24 cellular contexts compared by ENCODE assay signal in genomic region chr4:103664676-103665075, GRCh38. TPM values are rescaled to one million over a fixed set of nuclear protein-coding genes. Genes with fewer than 3 reads are reported as not detected.
DNase-seq lines count a peak whose midpoint lies in the region.
"Had no signal": no experiment of that assay in that cellular context is flagged by ENCODE, and none has a peak within 500 bp of the region (broad histone marks: within the 10 kb centered on the region; RNA-seq: fewer than 3 reads in every experiment).

No MANE protein-coding gene starts in this region.

- H3K27me3 ChIP-seq in SJCRH30, result no peaks in the 10 kb centered on the region
- H3K27me3 ChIP-seq: BE2C, BLaER1 had no signal

- no peaks in the 10 kb centered on the region for H3K36me3 ChIP-seq in SJCRH30
- H3K36me3 ChIP-seq: BE2C, BLaER1 had no signal

- H3K4me3 ChIP-seq in SJCRH30, result no peak overlapping the region
- H3K4me3 ChIP-seq: BLaER1, GM12878 had no signal

- DNase-seq in NCI-H82 (lab: John Stamatoyannopoulos, UW) (peak; percentile 35), NCI-H82 treated with DMSO at 0.1 percent for 48 hours (lab: John Stamatoyannopoulos, UW; ENCODE audit: unreplicated experiment) (no peak), SJCRH30 (no peak), NCI-H1048 (lab: John Stamatoyannopoulos, UW) (no peak)
- DNase-seq in activated naive CD4-positive, alpha-beta T cell treated with anti-CD3 and anti-CD28 coated beads, Interleukin-2, amount 50 U/mL, for 16 hours, result no peak
- DNase-seq: 8988T; ACHN; BE2C; C1 segment of cervical spinal cord; CD4-positive, alpha-beta memory T cell; CD4-positive, CD25-positive, alpha-beta regulatory T cell; CD8-positive, alpha-beta memory T cell; COR-L47; DMS 273 treated with DMSO at 0.1 percent for 48 hours; DMS153; DMS79; DND-41; EL; GDM1 had no signal

- no peaks in the 10 kb centered on the region for H3K9me3 ChIP-seq in SJCRH30 (replicated peaks)
- H3K9me3 ChIP-seq: BE2C, BLaER1 had no signal

- H3K4me1 ChIP-seq in SJCRH30, result peaks cover 17% of the 10 kb centered on the region
- H3K4me1 ChIP-seq: BE2C, BLaER1 had no signal

- peak overlapping the region; percentile 84 for H3K27ac ChIP-seq in SJCRH30
- H3K27ac ChIP-seq: BLaER1 had no signal

RNA-seq across cellular contexts. Expression of gene TACR3, which starts 55.1 kb away (rescaled TPM):
- total RNA-seq in SJCRH30 (2014; rRNA removed; shearing (Covaris generic)), result 5.3 and 5.9 TPM in 2 replicates
- total RNA-seq: A673; CD4-positive, alpha-beta memory T cell; CD4-positive, CD25-positive, alpha-beta regulatory T cell; CD8-positive, alpha-beta memory T cell; Daoy; G401; GM12878 had no signal
